17 cellular contexts compared by ENCODE assay signal in genomic region chr3:77605865-77606264, GRCh38.
"Had no signal": no experiment of that assay in that cellular context is flagged by ENCODE, and none has a peak within 500 bp of the region (broad histone marks: within the 10 kb centered on the region; RNA-seq: fewer than 3 reads in every experiment).

No MANE protein-coding gene starts in this region.

- H3K27ac ChIP-seq: colonic mucosa, psoas muscle, stomach, thoracic aorta had no signal

- H3K36me3 ChIP-seq: colonic mucosa, stomach, thoracic aorta had no signal

- H3K27ac Mint-ChIP-seq: activated B cell treated with CpG ODN at 0.5 μM for 24 hours; activated CD8-positive, alpha-beta T cell treated with anti-CD3 and anti-CD28 coated beads for 36 hours; activated naive CD4-positive, alpha-beta T cell treated with anti-CD3 and anti-CD28 coated beads, Interleukin-2, amount 50 U/mL, for 72 hours; T-helper 17 cell had no signal

- H3K4me3 Mint-ChIP-seq: activated B cell treated with CpG ODN at 0.5 μM for 24 hours; activated CD8-positive, alpha-beta T cell treated with anti-CD3 and anti-CD28 coated beads for 36 hours; neural crest cell; T-helper 17 cell had no signal

- H3K9me3 Mint-ChIP-seq: activated B cell treated with CpG ODN at 0.5 μM for 24 hours had no signal

- ATAC-seq: activated CD8-positive, alpha-beta T cell treated with anti-CD3 and anti-CD28 coated beads for 36 hours; activated naive CD4-positive, alpha-beta T cell treated with anti-CD3 and anti-CD28 coated beads, Interleukin-2, amount 50 U/mL, for 72 hours; psoas muscle; sciatic nerve; T-helper 17 cell had no signal

- H3K9me3 ChIP-seq: colonic mucosa, psoas muscle, stomach, thoracic aorta had no signal

- DNase-seq: activated B cell treated with CpG ODN at 0.5 μM for 24 hours; activated CD4-positive, alpha-beta T cell treated with anti-CD3 and anti-CD28 coated beads for 48 hours; activated CD8-positive, alpha-beta T cell treated with anti-CD3 and anti-CD28 coated beads for 36 hours; activated gamma-delta T cell; activated T-cell treated with anti-CD3 and anti-CD28 coated beads, Interleukin-2, amount 50 U/mL, for 48 hours; amniotic stem cell; caudate nucleus; colonic mucosa; midbrain; psoas muscle; stomach; T-helper 17 cell had no signal

- H3K4me3 ChIP-seq: colonic mucosa, lung, psoas muscle, stomach, thoracic aorta had no signal

- H3K27me3 ChIP-seq: colonic mucosa, stomach had no signal

- H3K27me3 Mint-ChIP-seq: activated B cell treated with CpG ODN at 0.5 μM for 24 hours; activated CD8-positive, alpha-beta T cell treated with anti-CD3 and anti-CD28 coated beads for 36 hours; T-helper 17 cell had no signal

- H3K4me1 Mint-ChIP-seq: activated B cell treated with CpG ODN at 0.5 μM for 24 hours, neural crest cell, T-helper 17 cell had no signal

- H3K4me1 ChIP-seq: colonic mucosa, psoas muscle, stomach had no signal
